Comparison of ENCODE assay signal across 23 cellular contexts in the genomic region with DNA sequence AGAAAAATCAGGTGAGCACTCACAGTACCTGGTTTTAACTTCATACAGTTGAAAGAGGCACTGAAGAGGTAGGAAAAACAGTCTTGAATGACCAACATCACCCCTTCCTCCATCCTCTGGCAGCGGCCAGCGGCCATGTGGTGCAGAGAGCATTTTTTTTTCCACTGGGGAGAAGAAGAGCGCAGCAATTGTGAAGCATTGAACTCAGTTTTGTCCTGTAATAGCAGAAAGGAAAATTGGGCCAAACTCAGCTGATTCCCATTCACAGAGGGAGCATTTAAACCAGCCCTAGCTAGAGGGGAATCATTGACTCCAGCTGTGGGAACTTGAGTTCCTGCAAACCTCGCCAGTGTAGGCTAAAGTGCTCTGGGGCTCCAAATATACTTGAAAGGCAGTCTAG.
DNase-seq lines count a peak whose midpoint lies in the region; ATAC-seq, FAIRE-seq and TF ChIP-seq lines count a peak whose summit lies in the region.
"Had no signal": no experiment of that assay in that cellular context is flagged by ENCODE, and none has a peak within 500 bp of the region (broad histone marks: within the 10 kb centered on the region; RNA-seq: fewer than 3 reads in every experiment).

No MANE protein-coding gene starts in this region.

- no peaks in the 10 kb centered on the region for H3K4me1 Mint-ChIP-seq in neural progenitor cell
- H3K4me1 Mint-ChIP-seq in activated T-cell treated with anti-CD3 and anti-CD28 coated beads, Interleukin-2, amount 50 U/mL, for 4 hours (ENCODE audit: low read depth) = no peaks in the 10 kb centered on the region
- H3K4me1 Mint-ChIP-seq: CD4-positive, alpha-beta memory T cell had no signal

- no peak overlapping the region for H3K4me3 Mint-ChIP-seq in neural progenitor cell
- H3K4me3 Mint-ChIP-seq in activated T-cell treated with anti-CD3 and anti-CD28 coated beads, Interleukin-2, amount 50 U/mL, for 4 hours = no peak overlapping the region
- H3K4me3 Mint-ChIP-seq: CD4-positive, alpha-beta memory T cell; GM23338; HFFc6 had no signal

- no peak overlapping the region for H3K27ac Mint-ChIP-seq in neural progenitor cell
- H3K27ac Mint-ChIP-seq: CD4-positive, alpha-beta memory T cell; GM23338; HFFc6 had no signal

- no peak for FAIRE-seq in H1 (lab: Jason Lieb, UNC)
- FAIRE-seq: A549, GM12891, GM18507, H54 had no signal

- H3F3A ChIP-seq in neural progenitor cell (ENCODE audit: low read depth) = no peaks in the 10 kb centered on the region

- no peaks in the 10 kb centered on the region for H3K23me2 ChIP-seq in H1 (ENCODE audit: low read depth, low read length)

- H4K8ac ChIP-seq in H1 (ENCODE audit: extremely low read depth, insufficient read depth, low read length) = no peak overlapping the region

- DNase-seq in H1 (ENCODE audit: low read depth in 1 of 2, low spot score in 2 of 2) = no peak
- peak; percentile 12 for DNase-seq in medulla oblongata (ENCODE audit: extremely low spot score)
- no peak for DNase-seq in neural progenitor cell (ENCODE audit: low spot score)
- no peak for DNase-seq in activated T-cell treated with anti-CD3 and anti-CD28 coated beads, Interleukin-2, amount 50 U/mL, for 4 hours
- no peak for DNase-seq in suprapubic skin (ENCODE audit: low spot score in 2 of 2)
- no peak for DNase-seq in activated CD8-positive, alpha-beta memory T cell treated with anti-CD3 and anti-CD28 coated beads for 24 hours
- no peak for DNase-seq in psoas muscle
- DNase-seq: 8988T; ACHN; AML-193; Calu3; CD4-positive, alpha-beta memory T cell; COR-L47; DMS53; DMS79 treated with DMSO at 0.1 percent for 48 hours; GF-D8; HFFc6 had no signal

- no peaks in the 10 kb centered on the region for H3K79me2 ChIP-seq in H1 (ENCODE audit: control insufficient read depth in 1 of 2, insufficient read depth in 2 of 2, low read length in 2 of 2)
- H3K79me2 ChIP-seq in neural progenitor cell (ENCODE audit: low read depth) = no peaks in the 10 kb centered on the region

- H3K27ac ChIP-seq in H1 (ENCODE audit: low read depth, low read length) (no peak overlapping the region), neural progenitor cell (no peak overlapping the region), suprapubic skin (no peak overlapping the region), psoas muscle (no peak overlapping the region)
- H3K27ac ChIP-seq: A549 had no signal

- no peak overlapping the region for H4K5ac ChIP-seq in H1 (ENCODE audit: insufficient read length, low read depth, low read length)

- H3K9me3 ChIP-seq in H1 (ENCODE audit: insufficient read depth in 2 of 2, low read depth in 1 of 2, low read length in 1 of 2) (no peaks in the 10 kb centered on the region), neural progenitor cell (ENCODE audit: low read depth) (peaks cover 5% of the 10 kb centered on the region), suprapubic skin (no peaks in the 10 kb centered on the region), psoas muscle (no peaks in the 10 kb centered on the region)
- H3K9me3 ChIP-seq: A549, HAP-1 had no signal

- no peak for TF ChIP-seq CTCF in H1 (IDR thresholded peaks at IDR 0.05; ENCODE audit: control extremely low read depth in 1 of 3, insufficient read depth in 1 of 3, low read depth in 1 of 3, low read length in 3 of 3)
- TF ChIP-seq CTCF in neural progenitor cell (IDR thresholded peaks at IDR 0.05) = no peak
- no peak for TF ChIP-seq CTCF in suprapubic skin (IDR thresholded peaks at IDR 0.05)
- TF ChIP-seq CTCF in psoas muscle (IDR thresholded peaks at IDR 0.05) = no peak

- H3K79me1 ChIP-seq in H1 (ENCODE audit: low read depth, low read length) = no peaks in the 10 kb centered on the region

- no peak overlapping the region for H3K23ac ChIP-seq in H1 (ENCODE audit: insufficient read length)

- no peak overlapping the region for H3K4ac ChIP-seq in H1 (replicated peaks; ENCODE audit: insufficient read length, low read depth, low read length)

- no peak overlapping the region for H3K14ac ChIP-seq in H1 (ENCODE audit: insufficient read length)

- no peak for TF ChIP-seq RAD21 in H1 (IDR thresholded peaks at IDR 0.05 in 1 of 2, conservative IDR thresholded peaks at IDR 0.05 in 1 of 2; ENCODE audit: low read depth in 2 of 2, low read length in 2 of 2)

- H3K36me3 Mint-ChIP-seq in neural progenitor cell = peaks cover 6% of the 10 kb centered on the region
- no peaks in the 10 kb centered on the region for H3K36me3 Mint-ChIP-seq in activated T-cell treated with anti-CD3 and anti-CD28 coated beads, Interleukin-2, amount 50 U/mL, for 4 hours (ENCODE audit: insufficient read depth)
- H3K36me3 Mint-ChIP-seq: CD4-positive, alpha-beta memory T cell had no signal

- H2AFZ ChIP-seq in H1 (ENCODE audit: low read length) (0 out of 2 replicates have a peak overlapping the region, but pooled peaks have one; percentile 41), neural progenitor cell (replicated peaks) (peak overlapping the region; percentile 64)
- H2AFZ ChIP-seq: GM23338 had no signal

- H3K36me3 ChIP-seq in H1 (ENCODE audit: control insufficient read depth in 2 of 4, insufficient read depth in 4 of 4, low read length in 3 of 4) (no peaks in the 10 kb centered on the region), neural progenitor cell (no peaks in the 10 kb centered on the region), suprapubic skin (no peaks in the 10 kb centered on the region), psoas muscle (ENCODE audit: insufficient read depth in 1 of 2, low read depth in 1 of 2) (no peaks in the 10 kb centered on the region)
- H3K36me3 ChIP-seq: HAP-1 had no signal

- no peak overlapping the region for H2BK20ac ChIP-seq in H1 (ENCODE audit: low read length)

- CTCF ChIA-PET in H1 (lab: Charles Lee; ENCODE audit: partially characterized antibody) = interaction anchor here (0.7 kb wide), 1 partner anchor 47 kb away, joined by 3 read pairs; no protein-coding TSS in a partner anchor

- POLR2A ChIA-PET in H1 (lab: Charles Lee; ENCODE audit: partially characterized antibody) = no interaction called here

- intact Hi-C loops in psoas muscle (cut with DNase I) = no loop called here

- H3K27me3 Mint-ChIP-seq in neural progenitor cell (ENCODE audit: insufficient read depth, low read depth) = no peaks in the 10 kb centered on the region
- H3K27me3 Mint-ChIP-seq in activated T-cell treated with anti-CD3 and anti-CD28 coated beads, Interleukin-2, amount 50 U/mL, for 4 hours (ENCODE audit: low read depth) = no peaks in the 10 kb centered on the region
- H3K27me3 Mint-ChIP-seq: CD4-positive, alpha-beta memory T cell had no signal

- H2BK5ac ChIP-seq in H1 (ENCODE audit: low read depth, low read length) = no peak overlapping the region

- TF ChIP-seq EP300 in H1 (IDR thresholded peaks at IDR 0.05; ENCODE audit: borderline replicate concordance in 1 of 2, low read depth in 2 of 2, low read length in 2 of 2) = no peak
- TF ChIP-seq EP300 in suprapubic skin (IDR thresholded peaks at IDR 0.05) = no peak

- WGBS in H1 (ENCODE audit: extremely low coverage in 1 of 2, insufficient coverage in 1 of 2, insufficient read length in 1 of 2, insufficient replicate concordance in 2 of 2, low coverage in 1 of 2, low lambda C conversion rate in 2 of 2, missing lambda C conversion rate in 1 of 2), 2 experiments = 93% methylated on average over 4 of the region's 4 CpGs; no CpG with 5 or more reads in 1 of the 2 experiments
- 82% methylated on average over 4 of the region's 4 CpGs for WGBS in suprapubic skin
- WGBS in psoas muscle, 3 donors = 81 to 84% (median 82%) methylated on average over 4 of the region's 4 CpGs

- no peak overlapping the region for H2BK12ac ChIP-seq in H1 (ENCODE audit: low read depth, low read length)

- H3K18ac ChIP-seq in H1 (ENCODE audit: extremely low read depth, low read length) = no peak overlapping the region

- H4K91ac ChIP-seq in H1 (replicated peaks; ENCODE audit: insufficient read length, low read length) = no peak overlapping the region

- no peak overlapping the region for H3K9ac ChIP-seq in H1 (replicated peaks in 1 of 4; ENCODE audit: extremely low read depth in 1 of 4, low read depth in 3 of 4, low read length in 3 of 4)
- H3K9ac ChIP-seq in neural progenitor cell = no peak overlapping the region

- peaks cover 0 to under 1% (median 0%) of the 10 kb centered on the region in 4 experiments; a peak in 1 of 7 replicates for H3K27me3 ChIP-seq in H1 (replicated peaks in 1 of 4; ENCODE audit: control insufficient read depth in 3 of 4, extremely low read depth in 1 of 4, insufficient read depth in 3 of 4, low read length in 3 of 4)
- H3K27me3 ChIP-seq in neural progenitor cell = no peaks in the 10 kb centered on the region
- H3K27me3 ChIP-seq in suprapubic skin = no peaks in the 10 kb centered on the region
- H3K27me3 ChIP-seq in psoas muscle (ENCODE audit: insufficient read depth in 3 of 3, low read length in 2 of 3) = no peaks in the 10 kb centered on the region

- no peak overlapping the region for H3K4me2 ChIP-seq in H1 (ENCODE audit: insufficient read depth in 1 of 2, low read depth in 2 of 2, low read length in 2 of 2)
- H3K4me2 ChIP-seq in neural progenitor cell = no peak overlapping the region
- H3K4me2 ChIP-seq: A549, GM23338 had no signal

- no peak for TF ChIP-seq POLR2A in H1 (IDR thresholded peaks at IDR 0.05; ENCODE audit: control extremely low read depth in 1 of 2, low read depth in 2 of 2, low read length in 2 of 2)
- TF ChIP-seq POLR2A in suprapubic skin (IDR thresholded peaks at IDR 0.05) = no peak

- no peak overlapping the region for H2BK120ac ChIP-seq in H1 (replicated peaks; ENCODE audit: low read depth, low read length)

- no peak overlapping the region for H2AK5ac ChIP-seq in H1 (ENCODE audit: low read depth, low read length)

- H4K20me1 ChIP-seq in H1 (replicated peaks in 1 of 2; ENCODE audit: control insufficient read depth in 1 of 2, insufficient read depth in 2 of 2, low read length in 2 of 2) = no peaks in the 10 kb centered on the region
- no peaks in the 10 kb centered on the region for H4K20me1 ChIP-seq in neural progenitor cell (ENCODE audit: low read depth)

- no peak overlapping the region for H2BK15ac ChIP-seq in H1 (ENCODE audit: low read length)

- H3K4me1 ChIP-seq in H1 (replicated peaks in 1 of 4; ENCODE audit: control insufficient read depth in 3 of 4, insufficient read depth in 4 of 4, low read length in 3 of 4) (no peaks in the 10 kb centered on the region), neural progenitor cell (peaks cover 10% of the 10 kb centered on the region), suprapubic skin (no peaks in the 10 kb centered on the region), psoas muscle (no peaks in the 10 kb centered on the region)
- H3K4me1 ChIP-seq: A549, HAP-1 had no signal

- H3K4me3 ChIP-seq in H1 (ENCODE audit: extremely low read depth in 1 of 4, insufficient read depth in 2 of 4, low read depth in 3 of 4, low read length in 4 of 4) (no peak overlapping the region), neural progenitor cell (no peak overlapping the region), suprapubic skin (no peak overlapping the region), psoas muscle (no peak overlapping the region)
- H3K4me3 ChIP-seq: A549, GM23338, HAP-1 had no signal

- peaks cover 22% of the 10 kb centered on the region for H3K9me3 Mint-ChIP-seq in neural progenitor cell
- peaks cover 18% of the 10 kb centered on the region for H3K9me3 Mint-ChIP-seq in activated T-cell treated with anti-CD3 and anti-CD28 coated beads, Interleukin-2, amount 50 U/mL, for 4 hours
- H3K9me3 Mint-ChIP-seq: GM23338 had no signal

- H3K56ac ChIP-seq in H1 (replicated peaks; ENCODE audit: insufficient read length, low read depth, low read length) = no peak overlapping the region

- ATAC-seq in activated T-cell treated with anti-CD3 and anti-CD28 coated beads, Interleukin-2, amount 50 U/mL, for 4 hours = no peak
- ATAC-seq in psoas muscle = no peak
- ATAC-seq: A549, GM23338 had no signal
